Comparison of ENCODE assay signal across 22 cellular contexts in genomic region chr6:5090603-5091002, GRCh38. TPM values are rescaled to one million over a fixed set of nuclear protein-coding genes. Genes with fewer than 3 reads are reported as not detected.
"Had no signal": no experiment of that assay in that cellular context is flagged by ENCODE, and none has a peak within 500 bp of the region (broad histone marks: within the 10 kb centered on the region; RNA-seq: fewer than 3 reads in every experiment).

No MANE protein-coding gene starts in this region.

- H3K27ac Mint-ChIP-seq: activated CD8-positive, alpha-beta memory T cell treated with anti-CD3 and anti-CD28 coated beads, Interleukin-2, amount 10 ng/mL, durations not matched to agents 7 days and 5 days; activated CD8-positive, alpha-beta T cell treated with anti-CD3 and anti-CD28 coated beads for 36 hours; activated naive CD4-positive, alpha-beta T cell treated with anti-CD3 and anti-CD28 coated beads, Interleukin-2, amount 50 U/mL, for 24 hours; naive thymus-derived CD4-positive, alpha-beta T cell had no signal

- H3K4me3 Mint-ChIP-seq: activated B cell treated with CpG ODN at 0.5 μM for 24 hours; activated CD8-positive, alpha-beta memory T cell treated with anti-CD3 and anti-CD28 coated beads, Interleukin-2, amount 10 ng/mL, durations not matched to agents 7 days and 5 days; activated CD8-positive, alpha-beta T cell treated with anti-CD3 and anti-CD28 coated beads for 36 hours; activated naive CD4-positive, alpha-beta T cell treated with anti-CD3 and anti-CD28 coated beads, Interleukin-2, amount 50 U/mL, for 24 hours had no signal

- H3K4me1 ChIP-seq: prostate gland had no signal

- DNase-seq: activated B cell treated with CpG ODN at 0.5 μM for 24 hours; activated CD4-positive, alpha-beta T cell treated with anti-CD3 and anti-CD28 coated beads for 4 hours; activated CD8-positive, alpha-beta memory T cell treated with anti-CD3 and anti-CD28 coated beads, Interleukin-2, amount 10 ng/mL, durations not matched to agents 7 days and 5 days; activated CD8-positive, alpha-beta T cell treated with anti-CD3 and anti-CD28 coated beads for 36 hours; activated gamma-delta T cell; activated T-cell treated with anti-CD3 and anti-CD28 coated beads for 4 hours; anterior cingulate cortex; body of pancreas; erythroblast; foreskin fibroblast; heart right ventricle; naive thymus-derived CD4-positive, alpha-beta T cell; stimulated activated CD4-positive, alpha-beta T cell treated with anti-CD3 and anti-CD28 coated beads, Interleukin-12 subunit alpha, Interleukin-12 subunit beta, amount 100 ng/mL, for 4 hours; T-helper 9 cell; transverse colon had no signal

- H3K27ac ChIP-seq: body of pancreas, prostate gland, transverse colon had no signal

- H3K9me3 ChIP-seq: body of pancreas, heart right ventricle, prostate gland, transverse colon had no signal

- H3K4me3 ChIP-seq: body of pancreas, heart right ventricle, lung, prostate gland, transverse colon had no signal

- H3K36me3 Mint-ChIP-seq: activated CD8-positive, alpha-beta memory T cell treated with anti-CD3 and anti-CD28 coated beads, Interleukin-2, amount 10 ng/mL, durations not matched to agents 7 days and 5 days; activated naive CD4-positive, alpha-beta T cell treated with anti-CD3 and anti-CD28 coated beads, Interleukin-2, amount 50 U/mL, for 24 hours; naive thymus-derived CD4-positive, alpha-beta T cell had no signal

- H3K36me3 ChIP-seq: heart right ventricle, prostate gland, transverse colon had no signal

- FAIRE-seq: endometrium, urothelium cell line had no signal

- H3K9me3 Mint-ChIP-seq: activated B cell treated with CpG ODN at 0.5 μM for 24 hours; activated CD8-positive, alpha-beta T cell treated with anti-CD3 and anti-CD28 coated beads for 36 hours; activated naive CD4-positive, alpha-beta T cell treated with anti-CD3 and anti-CD28 coated beads, Interleukin-2, amount 50 U/mL, for 24 hours; naive thymus-derived CD4-positive, alpha-beta T cell had no signal

- ATAC-seq: activated CD8-positive, alpha-beta memory T cell treated with anti-CD3 and anti-CD28 coated beads, Interleukin-2, amount 10 ng/mL, durations not matched to agents 7 days and 5 days; activated CD8-positive, alpha-beta T cell treated with anti-CD3 and anti-CD28 coated beads for 36 hours; body of pancreas; heart right ventricle; left lobe of liver; naive thymus-derived CD4-positive, alpha-beta T cell had no signal

- H3K27me3 ChIP-seq: body of pancreas had no signal

RNA-seq across cellular contexts. Expression of gene PPP1R3G, which starts 5.5 kb away (rescaled TPM):
- total RNA-seq: activated CD8-positive, alpha-beta memory T cell treated with anti-CD3 and anti-CD28 coated beads, Interleukin-2, amount 10 ng/mL, durations not matched to agents 7 days and 5 days; T-helper 1 cell treated with Interleukin-12 subunit alpha and Interleukin-12 subunit beta and Interleukin-4 antibody, amounts not matched to agents 30 ng/mL and 1 ng/mL, for 36 hours had no signal
- polyA plus RNA-seq: naive thymus-derived CD4-positive, alpha-beta T cell had no signal
